23 cellular contexts compared by ENCODE assay signal in the genomic region with DNA sequence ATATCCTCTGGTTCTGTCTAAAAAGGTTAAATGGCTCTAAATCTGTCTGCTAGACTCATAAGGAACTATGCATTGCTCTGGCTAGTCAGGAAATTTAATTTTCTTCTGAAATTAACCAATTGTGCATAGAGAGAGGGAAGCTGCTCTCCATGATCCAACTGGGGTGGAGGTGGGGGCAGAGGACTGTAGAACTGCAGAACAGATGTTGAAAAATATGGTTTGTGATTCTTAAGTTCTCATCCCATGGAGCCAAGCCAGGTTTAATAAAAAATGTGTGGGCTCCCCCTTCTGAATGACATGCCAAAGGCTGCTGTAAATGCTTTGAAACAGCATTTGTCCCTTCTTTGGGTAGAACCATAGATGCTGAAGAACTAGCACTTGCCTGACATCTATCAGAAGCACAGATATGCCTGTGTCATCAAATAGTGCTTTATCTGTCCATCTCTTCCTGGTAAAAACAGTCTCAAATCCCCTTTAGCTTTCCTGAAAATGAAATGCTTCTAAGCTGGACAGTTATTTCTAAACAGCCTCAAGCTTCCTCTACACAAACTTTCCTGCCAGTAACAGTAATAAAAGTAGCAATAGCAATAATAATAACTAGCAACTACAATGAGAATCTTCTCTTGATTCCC.
"Had no signal": no experiment of that assay in that cellular context is flagged by ENCODE, and none has a peak within 500 bp of the region (broad histone marks: within the 10 kb centered on the region; RNA-seq: fewer than 3 reads in every experiment).

No MANE protein-coding gene starts in this region.

- H3K4me1 ChIP-seq: body of pancreas, tibial nerve had no signal

- H3K9me3 Mint-ChIP-seq: mesothelial cell of epicardium had no signal

- DNase-seq: activated B cell treated with CpG ODN at 0.5 μM for 24 hours; activated CD4-positive, alpha-beta T cell treated with anti-CD3 and anti-CD28 coated beads, Interleukin-2, amount 50 U/mL, for 1 hour; activated CD8-positive, alpha-beta T cell treated with anti-CD3 and anti-CD28 coated beads for 36 hours; activated T-cell treated with anti-CD3 and anti-CD28 coated beads, Interleukin-2, amount 50 U/mL, for 4 hours; aorta; body of pancreas; cerebellar nuclear complex; foreskin fibroblast; left cardiac atrium; naive thymus-derived CD4-positive, alpha-beta T cell; ovary; stimulated activated CD4-positive, alpha-beta T cell treated with anti-CD3 and anti-CD28 coated beads, Interleukin-12 subunit alpha, Interleukin-12 subunit beta, amount 100 ng/mL, for 4 hours; stimulated activated CD4-positive, alpha-beta T cell treated with anti-CD3 and anti-CD28 coated beads, Interleukin-4, amount 100 ng/mL, for 24 hours; stimulated activated CD8-positive, alpha-beta memory T cell treated with anti-CD3 and anti-CD28 coated beads, Interleukin-4, amount 100 ng/mL, for 48 hours; stimulated activated naive CD4-positive, alpha-beta T cell had no signal

- H3K27me3 ChIP-seq: body of pancreas, cardiac muscle cell, ovary, tibial nerve had no signal

- H3K36me3 ChIP-seq: cardiac muscle cell, ovary, tibial nerve had no signal

- H3K9me3 ChIP-seq: body of pancreas, ovary, tibial nerve had no signal

- H3K27ac Mint-ChIP-seq: activated B cell treated with CpG ODN at 0.5 μM for 24 hours; activated CD8-positive, alpha-beta T cell treated with anti-CD3 and anti-CD28 coated beads for 36 hours; activated naive CD8-positive, alpha-beta T cell; activated T-helper 17 cell treated with anti-CD3 and anti-CD28 coated beads, Interleukin-2, amount 50 U/mL, for 72 hours; mesothelial cell of epicardium; naive thymus-derived CD4-positive, alpha-beta T cell; progenitor cell of endocrine pancreas had no signal

- H3K4me1 Mint-ChIP-seq: activated B cell treated with CpG ODN at 0.5 μM for 24 hours; activated T-helper 17 cell treated with anti-CD3 and anti-CD28 coated beads, Interleukin-2, amount 50 U/mL, for 72 hours; naive thymus-derived CD4-positive, alpha-beta T cell had no signal

- H3K27me3 Mint-ChIP-seq: activated B cell treated with CpG ODN at 0.5 μM for 24 hours; activated CD8-positive, alpha-beta T cell treated with anti-CD3 and anti-CD28 coated beads for 36 hours; activated naive CD8-positive, alpha-beta T cell; activated T-helper 17 cell treated with anti-CD3 and anti-CD28 coated beads, Interleukin-2, amount 50 U/mL, for 72 hours; naive thymus-derived CD4-positive, alpha-beta T cell; progenitor cell of endocrine pancreas had no signal

- H3K27ac ChIP-seq: body of pancreas, cardiac muscle cell, ovary, skin epidermis, tibial nerve had no signal

- ATAC-seq: activated CD8-positive, alpha-beta T cell treated with anti-CD3 and anti-CD28 coated beads for 36 hours; activated T-cell treated with anti-CD3 and anti-CD28 coated beads, Interleukin-2, amount 50 U/mL, for 4 hours; activated T-helper 17 cell treated with anti-CD3 and anti-CD28 coated beads, Interleukin-2, amount 50 U/mL, for 72 hours; body of pancreas; left cardiac atrium; naive thymus-derived CD4-positive, alpha-beta T cell; sciatic nerve had no signal

- H3K4me3 Mint-ChIP-seq: activated B cell treated with CpG ODN at 0.5 μM for 24 hours; activated CD8-positive, alpha-beta T cell treated with anti-CD3 and anti-CD28 coated beads for 36 hours; activated naive CD8-positive, alpha-beta T cell; activated T-cell treated with anti-CD3 and anti-CD28 coated beads, Interleukin-2, amount 50 U/mL, for 4 hours; activated T-helper 17 cell treated with anti-CD3 and anti-CD28 coated beads, Interleukin-2, amount 50 U/mL, for 72 hours; mesothelial cell of epicardium; naive thymus-derived CD4-positive, alpha-beta T cell had no signal

- H3K4me3 ChIP-seq: body of pancreas, cardiac muscle cell, ovary, skin epidermis, tibial nerve had no signal

- H3K36me3 Mint-ChIP-seq: activated naive CD8-positive, alpha-beta T cell; mesothelial cell of epicardium; naive thymus-derived CD4-positive, alpha-beta T cell had no signal
